Comparison of ENCODE assay signal across 2 cellular contexts in the genomic region with DNA sequence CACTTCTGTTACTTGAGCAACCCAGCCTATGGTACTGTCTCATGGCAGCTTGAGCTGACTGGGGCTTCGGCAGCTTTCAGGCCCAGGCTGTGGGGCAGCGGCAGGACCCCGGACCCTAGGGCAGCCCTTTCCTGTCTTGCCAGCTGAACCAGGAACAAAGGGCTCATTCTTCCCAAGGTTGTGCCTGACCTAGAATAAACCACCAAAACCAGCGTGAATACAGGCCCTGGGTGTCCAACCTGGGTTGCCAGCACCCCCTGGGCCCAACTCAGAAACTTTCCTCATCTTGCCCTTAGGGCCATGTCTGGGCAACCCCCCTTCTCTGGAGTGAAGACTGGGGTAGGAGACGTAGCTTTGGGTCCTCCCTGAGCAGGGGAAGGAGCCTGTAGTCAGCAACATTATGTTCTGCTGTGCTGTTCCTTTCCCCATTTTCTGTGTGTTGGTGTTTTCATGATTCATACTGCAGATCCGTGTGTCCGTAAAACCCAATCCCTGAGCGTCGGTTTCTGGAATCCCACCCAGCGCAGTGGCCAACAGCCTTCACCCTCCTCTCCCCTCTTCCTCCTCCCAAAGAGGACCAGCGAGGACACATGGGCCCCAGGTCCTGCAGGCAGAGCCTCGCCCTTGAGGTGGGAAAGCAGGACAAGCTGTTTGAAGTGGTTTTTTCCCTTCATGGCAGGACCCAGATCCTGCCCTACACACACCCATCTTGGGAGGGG.
TF ChIP-seq lines count a peak whose summit lies in the region.

No MANE protein-coding gene starts in this region.

TF ChIP-seq in HepG2, 621 proteins besides CTCF, POLR2A, EP300 and RAD21 (continued from another document and continues in another):
- peak; percentile 77 for TF ChIP-seq AGO2 (optimal IDR thresholded peaks at IDR 0.05; ENCODE audit: low read depth, low read length)
- TF ChIP-seq STAG1 (CRISPR knock-in tag; IDR thresholded peaks at IDR 0.05), result 0 out of 2 replicates have a peak, but pooled peaks have one; percentile 14
- TF ChIP-seq, protein P1, sequence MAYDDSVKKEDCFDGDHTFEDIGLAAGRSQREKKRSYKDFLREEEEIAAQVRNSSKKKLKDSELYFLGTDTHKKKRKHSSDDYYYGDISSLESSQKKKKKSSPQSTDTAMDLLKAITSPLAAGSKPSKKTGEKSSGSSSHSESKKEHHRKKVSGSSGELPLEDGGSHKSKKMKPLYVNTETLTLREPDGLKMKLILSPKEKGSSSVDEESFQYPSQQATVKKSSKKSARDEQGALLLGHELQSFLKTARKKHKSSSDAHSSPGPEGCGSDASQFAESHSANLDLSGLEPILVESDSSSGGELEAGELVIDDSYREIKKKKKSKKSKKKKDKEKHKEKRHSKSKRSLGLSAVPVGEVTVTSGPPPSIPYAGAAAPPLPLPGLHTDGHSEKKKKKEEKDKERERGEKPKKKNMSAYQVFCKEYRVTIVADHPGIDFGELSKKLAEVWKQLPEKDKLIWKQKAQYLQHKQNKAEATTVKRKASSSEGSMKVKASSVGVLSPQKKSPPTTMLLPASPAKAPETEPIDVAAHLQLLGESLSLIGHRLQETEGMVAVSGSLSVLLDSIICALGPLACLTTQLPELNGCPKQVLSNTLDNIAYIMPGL (CRISPR knock-in tag; IDR thresholded peaks at IDR 0.05; ENCODE audit: borderline replicate concordance in 1 of 2, low read depth in 1 of 2), result peak in 1 of 2 experiments; percentile 39; a peak in 1 of 4 replicates
- TF ChIP-seq, protein P2, sequence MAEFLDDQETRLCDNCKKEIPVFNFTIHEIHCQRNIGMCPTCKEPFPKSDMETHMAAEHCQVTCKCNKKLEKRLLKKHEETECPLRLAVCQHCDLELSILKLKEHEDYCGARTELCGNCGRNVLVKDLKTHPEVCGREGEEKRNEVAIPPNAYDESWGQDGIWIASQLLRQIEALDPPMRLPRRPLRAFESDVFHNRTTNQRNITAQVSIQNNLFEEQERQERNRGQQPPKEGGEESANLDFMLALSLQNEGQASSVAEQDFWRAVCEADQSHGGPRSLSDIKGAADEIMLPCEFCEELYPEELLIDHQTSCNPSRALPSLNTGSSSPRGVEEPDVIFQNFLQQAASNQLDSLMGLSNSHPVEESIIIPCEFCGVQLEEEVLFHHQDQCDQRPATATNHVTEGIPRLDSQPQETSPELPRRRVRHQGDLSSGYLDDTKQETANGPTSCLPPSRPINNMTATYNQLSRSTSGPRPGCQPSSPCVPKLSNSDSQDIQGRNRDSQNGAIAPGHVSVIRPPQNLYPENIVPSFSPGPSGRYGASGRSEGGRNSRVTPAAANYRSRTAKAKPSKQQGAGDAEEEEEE (CRISPR knock-in tag; IDR thresholded peaks at IDR 0.05; ENCODE audit: borderline replicate concordance), result no peak
- TF ChIP-seq ZNF253 (CRISPR knock-in tag; IDR thresholded peaks at IDR 0.05; ENCODE audit: borderline replicate concordance), result 0 out of 2 replicates have a peak, but pooled peaks have one; percentile 38
- TF ChIP-seq SALL1 (CRISPR knock-in tag; IDR thresholded peaks at IDR 0.05), result peak; percentile 27; the same call in 1 of the 2 replicates
- TF ChIP-seq NFKB2 (CRISPR knock-in tag; IDR thresholded peaks at IDR 0.05; ENCODE audit: borderline replicate concordance), result peak; percentile 50; the same call in 1 of the 2 replicates
- TF ChIP-seq FOXK1 (CRISPR knock-in tag; IDR thresholded peaks at IDR 0.05; ENCODE audit: borderline replicate concordance, low read depth), result no peak
- TF ChIP-seq ZMYM3 (CRISPR knock-in tag; IDR thresholded peaks at IDR 0.05), result no peak
- no peak for TF ChIP-seq ZNF746 (CRISPR knock-in tag; IDR thresholded peaks at IDR 0.05)
- peak; percentile 80; the same call in 1 of the 2 replicates for TF ChIP-seq ZNF766 (CRISPR knock-in tag; IDR thresholded peaks at IDR 0.05; ENCODE audit: borderline replicate concordance)
- TF ChIP-seq ZNF331 (CRISPR knock-in tag; IDR thresholded peaks at IDR 0.05), result peak; percentile 37; the same call in 1 of the 2 replicates
- 0 out of 2 replicates have a peak, but pooled peaks have one; percentile 48 for TF ChIP-seq NKX3-1 (CRISPR knock-in tag; IDR thresholded peaks at IDR 0.05)
- TF ChIP-seq, protein P3, sequence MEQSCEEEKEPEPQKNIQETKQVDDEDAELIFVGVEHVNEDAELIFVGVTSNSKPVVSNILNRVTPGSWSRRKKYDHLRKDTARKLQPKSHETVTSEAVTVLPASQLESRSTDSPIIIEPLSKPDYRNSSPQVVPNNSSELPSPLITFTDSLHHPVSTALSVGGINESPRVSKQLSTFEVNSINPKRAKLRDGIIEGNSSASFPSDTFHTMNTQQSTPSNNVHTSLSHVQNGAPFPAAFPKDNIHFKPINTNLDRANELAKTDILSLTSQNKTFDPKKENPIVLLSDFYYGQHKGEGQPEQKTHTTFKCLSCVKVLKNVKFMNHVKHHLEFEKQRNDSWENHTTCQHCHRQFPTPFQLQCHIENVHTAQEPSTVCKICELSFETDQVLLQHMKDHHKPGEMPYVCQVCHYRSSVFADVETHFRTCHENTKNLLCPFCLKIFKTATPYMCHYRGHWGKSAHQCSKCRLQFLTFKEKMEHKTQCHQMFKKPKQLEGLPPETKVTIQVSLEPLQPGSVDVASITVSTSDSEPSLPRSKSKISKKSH (CRISPR knock-in tag; IDR thresholded peaks at IDR 0.05; ENCODE audit: borderline replicate concordance), result no peak
- peak; percentile 20 for TF ChIP-seq RARA (CRISPR knock-in tag; IDR thresholded peaks at IDR 0.05)
- TF ChIP-seq, protein P4, sequence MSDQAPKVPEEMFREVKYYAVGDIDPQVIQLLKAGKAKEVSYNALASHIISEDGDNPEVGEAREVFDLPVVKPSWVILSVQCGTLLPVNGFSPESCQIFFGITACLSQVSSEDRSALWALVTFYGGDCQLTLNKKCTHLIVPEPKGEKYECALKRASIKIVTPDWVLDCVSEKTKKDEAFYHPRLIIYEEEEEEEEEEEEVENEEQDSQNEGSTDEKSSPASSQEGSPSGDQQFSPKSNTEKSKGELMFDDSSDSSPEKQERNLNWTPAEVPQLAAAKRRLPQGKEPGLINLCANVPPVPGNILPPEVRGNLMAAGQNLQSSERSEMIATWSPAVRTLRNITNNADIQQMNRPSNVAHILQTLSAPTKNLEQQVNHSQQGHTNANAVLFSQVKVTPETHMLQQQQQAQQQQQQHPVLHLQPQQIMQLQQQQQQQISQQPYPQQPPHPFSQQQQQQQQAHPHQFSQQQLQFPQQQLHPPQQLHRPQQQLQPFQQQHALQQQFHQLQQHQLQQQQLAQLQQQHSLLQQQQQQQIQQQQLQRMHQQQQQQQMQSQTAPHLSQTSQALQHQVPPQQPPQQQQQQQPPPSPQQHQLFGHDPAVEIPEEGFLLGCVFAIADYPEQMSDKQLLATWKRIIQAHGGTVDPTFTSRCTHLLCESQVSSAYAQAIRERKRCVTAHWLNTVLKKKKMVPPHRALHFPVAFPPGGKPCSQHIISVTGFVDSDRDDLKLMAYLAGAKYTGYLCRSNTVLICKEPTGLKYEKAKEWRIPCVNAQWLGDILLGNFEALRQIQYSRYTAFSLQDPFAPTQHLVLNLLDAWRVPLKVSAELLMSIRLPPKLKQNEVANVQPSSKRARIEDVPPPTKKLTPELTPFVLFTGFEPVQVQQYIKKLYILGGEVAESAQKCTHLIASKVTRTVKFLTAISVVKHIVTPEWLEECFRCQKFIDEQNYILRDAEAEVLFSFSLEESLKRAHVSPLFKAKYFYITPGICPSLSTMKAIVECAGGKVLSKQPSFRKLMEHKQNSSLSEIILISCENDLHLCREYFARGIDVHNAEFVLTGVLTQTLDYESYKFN (CRISPR knock-in tag; conservative IDR thresholded peaks at IDR 0.05), result peak; percentile 45; the same call in 1 of the 2 replicates
- peak; percentile 55; the same call in 1 of the 2 replicates for TF ChIP-seq ZFY (CRISPR knock-in tag; IDR thresholded peaks at IDR 0.05)
- TF ChIP-seq AGO1 (IDR thresholded peaks at IDR 0.05; ENCODE audit: low read depth, low read length, poor library complexity, severe bottlenecking), result peak; percentile 50

TF ChIP-seq in WTC11, 78 proteins besides CTCF, POLR2A, EP300 and RAD21 (continued from another document):
- TF ChIP-seq, protein P5, sequence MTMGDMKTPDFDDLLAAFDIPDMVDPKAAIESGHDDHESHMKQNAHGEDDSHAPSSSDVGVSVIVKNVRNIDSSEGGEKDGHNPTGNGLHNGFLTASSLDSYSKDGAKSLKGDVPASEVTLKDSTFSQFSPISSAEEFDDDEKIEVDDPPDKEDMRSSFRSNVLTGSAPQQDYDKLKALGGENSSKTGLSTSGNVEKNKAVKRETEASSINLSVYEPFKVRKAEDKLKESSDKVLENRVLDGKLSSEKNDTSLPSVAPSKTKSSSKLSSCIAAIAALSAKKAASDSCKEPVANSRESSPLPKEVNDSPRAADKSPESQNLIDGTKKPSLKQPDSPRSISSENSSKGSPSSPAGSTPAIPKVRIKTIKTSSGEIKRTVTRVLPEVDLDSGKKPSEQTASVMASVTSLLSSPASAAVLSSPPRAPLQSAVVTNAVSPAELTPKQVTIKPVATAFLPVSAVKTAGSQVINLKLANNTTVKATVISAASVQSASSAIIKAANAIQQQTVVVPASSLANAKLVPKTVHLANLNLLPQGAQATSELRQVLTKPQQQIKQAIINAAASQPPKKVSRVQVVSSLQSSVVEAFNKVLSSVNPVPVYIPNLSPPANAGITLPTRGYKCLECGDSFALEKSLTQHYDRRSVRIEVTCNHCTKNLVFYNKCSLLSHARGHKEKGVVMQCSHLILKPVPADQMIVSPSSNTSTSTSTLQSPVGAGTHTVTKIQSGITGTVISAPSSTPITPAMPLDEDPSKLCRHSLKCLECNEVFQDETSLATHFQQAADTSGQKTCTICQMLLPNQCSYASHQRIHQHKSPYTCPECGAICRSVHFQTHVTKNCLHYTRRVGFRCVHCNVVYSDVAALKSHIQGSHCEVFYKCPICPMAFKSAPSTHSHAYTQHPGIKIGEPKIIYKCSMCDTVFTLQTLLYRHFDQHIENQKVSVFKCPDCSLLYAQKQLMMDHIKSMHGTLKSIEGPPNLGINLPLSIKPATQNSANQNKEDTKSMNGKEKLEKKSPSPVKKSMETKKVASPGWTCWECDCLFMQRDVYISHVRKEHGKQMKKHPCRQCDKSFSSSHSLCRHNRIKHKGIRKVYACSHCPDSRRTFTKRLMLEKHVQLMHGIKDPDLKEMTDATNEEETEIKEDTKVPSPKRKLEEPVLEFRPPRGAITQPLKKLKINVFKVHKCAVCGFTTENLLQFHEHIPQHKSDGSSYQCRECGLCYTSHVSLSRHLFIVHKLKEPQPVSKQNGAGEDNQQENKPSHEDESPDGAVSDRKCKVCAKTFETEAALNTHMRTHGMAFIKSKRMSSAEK (CRISPR knock-in tag; IDR thresholded peaks at IDR 0.05; ENCODE audit: borderline replicate concordance), result no peak
- TF ChIP-seq TP53 (CRISPR knock-in tag; IDR thresholded peaks at IDR 0.05), result no peak
- no peak for TF ChIP-seq MXD4 (CRISPR knock-in tag; IDR thresholded peaks at IDR 0.05; ENCODE audit: borderline replicate concordance)
- no peak for TF ChIP-seq MYBL2 (CRISPR knock-in tag; IDR thresholded peaks at IDR 0.05)
